ENCODE assay signal across 18 cellular contexts in the genomic region with DNA sequence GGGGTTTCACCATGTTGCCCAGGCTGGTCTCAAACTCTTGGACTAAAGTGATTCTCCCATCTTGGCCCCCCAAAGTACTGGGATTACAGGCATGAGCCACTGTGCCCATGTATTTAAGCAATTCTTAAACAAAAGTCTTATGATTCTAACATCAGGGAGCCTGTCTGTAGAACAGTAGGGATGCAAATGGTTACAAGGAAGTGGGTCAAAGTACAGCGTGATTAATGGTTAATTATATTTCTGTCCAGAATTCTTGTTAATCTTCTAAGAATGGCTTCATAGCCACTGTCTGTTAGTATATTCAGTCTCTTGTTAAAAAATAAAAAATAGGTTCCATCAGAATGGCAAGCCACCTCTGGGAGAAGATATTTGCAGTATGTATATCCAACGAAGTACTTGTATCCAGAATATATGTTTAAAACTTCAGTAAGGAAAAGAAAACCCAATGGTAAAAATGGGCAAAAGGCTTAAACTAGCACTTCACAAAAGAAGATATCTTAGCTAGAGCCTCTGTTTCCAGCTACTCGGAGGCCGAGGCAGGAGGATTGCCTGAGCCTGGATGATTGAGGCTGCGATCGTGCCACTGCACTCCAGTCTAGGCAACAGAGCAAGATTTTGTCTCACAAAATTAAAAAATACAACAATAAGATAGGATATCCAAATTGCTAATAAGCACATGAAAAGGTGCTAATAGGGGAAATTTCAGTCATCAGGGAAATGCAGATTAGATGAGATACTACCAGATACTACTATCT.
"Had no signal": no experiment of that assay in that cellular context is flagged by ENCODE, and none has a peak within 500 bp of the region (broad histone marks: within the 10 kb centered on the region; RNA-seq: fewer than 3 reads in every experiment).

No MANE protein-coding gene starts in this region.

- H3K4me3 ChIP-seq: body of pancreas, mucosa of descending colon, ovary, upper lobe of right lung had no signal

- H3K27ac Mint-ChIP-seq: activated CD4-positive, alpha-beta T cell treated with anti-CD3 and anti-CD28 coated beads for 36 hours; activated CD8-positive, alpha-beta T cell treated with anti-CD3 and anti-CD28 coated beads for 36 hours; endodermal cell; stimulated activated effector memory CD8-positive, alpha-beta T cell treated with anti-CD3 and anti-CD28 coated beads, Interleukin-12 subunit alpha, Interleukin-12 subunit beta, amount 100 ng/mL, for 72 hours; WTC11 had no signal

- ATAC-seq: activated CD4-positive, alpha-beta T cell treated with anti-CD3 and anti-CD28 coated beads for 36 hours; activated CD8-positive, alpha-beta T cell treated with anti-CD3 and anti-CD28 coated beads for 36 hours; activated T-helper 17 cell treated with anti-CD3 and anti-CD28 coated beads, Interleukin-2, amount 50 U/mL, for 72 hours; body of pancreas; mucosa of descending colon; naive thymus-derived CD4-positive, alpha-beta T cell; sciatic nerve; stimulated activated effector memory CD8-positive, alpha-beta T cell treated with anti-CD3 and anti-CD28 coated beads, Interleukin-12 subunit alpha, Interleukin-12 subunit beta, amount 100 ng/mL, for 72 hours; upper lobe of right lung; WTC11 had no signal

- H3K36me3 ChIP-seq: ovary had no signal

- H3K27me3 ChIP-seq: body of pancreas, ovary, upper lobe of right lung had no signal

- H3K9me3 Mint-ChIP-seq: activated T-helper 17 cell treated with anti-CD3 and anti-CD28 coated beads, Interleukin-2, amount 50 U/mL, for 72 hours; stimulated activated effector memory CD8-positive, alpha-beta T cell treated with anti-CD3 and anti-CD28 coated beads, Interleukin-12 subunit alpha, Interleukin-12 subunit beta, amount 100 ng/mL, for 72 hours had no signal

- H3K4me1 Mint-ChIP-seq: WTC11 had no signal

- FAIRE-seq: keratinocyte had no signal

- DNase-seq: activated CD4-positive, alpha-beta T cell treated with anti-CD3 and anti-CD28 coated beads for 36 hours; activated CD8-positive, alpha-beta T cell treated with anti-CD3 and anti-CD28 coated beads for 36 hours; activated naive CD4-positive, alpha-beta T cell treated with Interleukin-2 at 50 U/mL for 16 hours; activated T-cell treated with anti-CD3 and anti-CD28 coated beads, Interleukin-2, amount 50 U/mL, for 1 hour; body of pancreas; endodermal cell; erythroblast; foreskin melanocyte; mucosa of descending colon; naive thymus-derived CD4-positive, alpha-beta T cell; ovary; stimulated activated CD4-positive, alpha-beta T cell treated with anti-CD3 and anti-CD28 coated beads, Interleukin-4, amount 100 ng/mL, for 24 hours; upper lobe of right lung had no signal

- H3K27ac ChIP-seq: ovary, upper lobe of right lung had no signal

- H3K27me3 Mint-ChIP-seq: activated CD4-positive, alpha-beta T cell treated with anti-CD3 and anti-CD28 coated beads for 36 hours; activated CD8-positive, alpha-beta T cell treated with anti-CD3 and anti-CD28 coated beads for 36 hours; activated T-helper 17 cell treated with anti-CD3 and anti-CD28 coated beads, Interleukin-2, amount 50 U/mL, for 72 hours; naive thymus-derived CD4-positive, alpha-beta T cell had no signal

- H3K4me3 Mint-ChIP-seq: activated CD4-positive, alpha-beta T cell treated with anti-CD3 and anti-CD28 coated beads for 36 hours; activated CD8-positive, alpha-beta T cell treated with anti-CD3 and anti-CD28 coated beads for 36 hours; activated T-helper 17 cell treated with anti-CD3 and anti-CD28 coated beads, Interleukin-2, amount 50 U/mL, for 72 hours; endodermal cell; stimulated activated effector memory CD8-positive, alpha-beta T cell treated with anti-CD3 and anti-CD28 coated beads, Interleukin-12 subunit alpha, Interleukin-12 subunit beta, amount 100 ng/mL, for 72 hours; WTC11 had no signal

- H3K9me3 ChIP-seq: body of pancreas, mucosa of descending colon, ovary, upper lobe of right lung had no signal

- H3K4me1 ChIP-seq: upper lobe of right lung had no signal
